Comparison of ENCODE assay signal across 8 cellular contexts in the genomic region with DNA sequence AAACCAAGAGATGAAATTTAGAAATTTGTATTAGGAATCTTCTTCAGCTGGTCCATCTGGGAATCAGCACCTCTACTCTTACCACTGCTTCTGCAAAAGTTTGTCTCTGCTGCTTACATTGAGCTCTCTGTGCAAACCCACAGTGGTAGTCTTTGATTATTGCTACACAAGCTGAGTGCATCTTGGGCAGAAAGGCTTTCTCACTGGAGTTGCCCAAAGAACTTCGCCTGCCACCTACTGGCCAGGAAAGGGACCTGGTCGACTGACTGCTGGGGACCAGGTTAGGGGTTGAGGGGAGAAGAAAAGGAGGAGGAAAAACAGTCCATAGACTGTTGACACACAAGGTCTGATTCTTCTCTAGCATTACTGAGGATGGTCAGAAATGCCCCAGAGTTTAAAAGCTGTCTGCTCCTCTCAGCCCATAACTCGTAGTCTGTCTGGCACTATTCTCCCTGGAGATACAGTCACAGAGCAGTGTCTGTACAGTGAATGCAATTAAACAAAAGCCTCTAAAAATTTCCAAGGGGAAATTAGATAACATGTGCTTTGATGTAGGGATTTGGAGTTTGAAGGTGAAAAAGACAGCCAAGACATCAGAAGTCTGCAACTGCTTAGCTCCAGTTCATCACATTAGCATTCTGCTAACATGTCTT.
DNase-seq lines count a peak whose midpoint lies in the region; ATAC-seq, FAIRE-seq and TF ChIP-seq lines count a peak whose summit lies in the region.

No MANE protein-coding gene starts in this region.

- H3K27ac Mint-ChIP-seq in HFFc6 (no peak overlapping the region), WTC11 (no peak overlapping the region)
- no peak overlapping the region for H3K27ac Mint-ChIP-seq in naive thymus-derived CD8-positive, alpha-beta T cell

- H3K27me3 ChIP-seq in MG63 (no peaks in the 10 kb centered on the region), dorsolateral prefrontal cortex (no peaks in the 10 kb centered on the region)

- H3K9me3 ChIP-seq in A549 (no peaks in the 10 kb centered on the region), MG63 (no peaks in the 10 kb centered on the region)

- CTCF ChIA-PET in A549 (lab: Yijun Ruan, JAX) (interaction anchor here (0.6 to 4.4 kb wide), 18 partner anchors 11 to 830 kb away, joined by 3 to 64 read pairs (median 4); no protein-coding TSS in a partner anchor), WTC11 (lab: Charles Lee) (interaction anchor here (0.5 to 1.9 kb wide), 32 partner anchors 9 to 1574 kb away, joined by 3 to 23 read pairs (median 4); no protein-coding TSS in a partner anchor)

- no peak overlapping the region for H3K4me3 Mint-ChIP-seq in HFFc6
- H3K4me3 Mint-ChIP-seq in WTC11, result no peak overlapping the region
- no peak overlapping the region for H3K4me3 Mint-ChIP-seq in naive thymus-derived CD8-positive, alpha-beta T cell

- H3K36me3 Mint-ChIP-seq in HFFc6 (ENCODE audit: low read depth) (no peaks in the 10 kb centered on the region), WTC11 (peaks cover 3% of the 10 kb centered on the region)
- H3K36me3 Mint-ChIP-seq in naive thymus-derived CD8-positive, alpha-beta T cell, result no peaks in the 10 kb centered on the region

- peaks cover 18% of the 10 kb centered on the region for H3K4me1 ChIP-seq in A549

- H3K4me2 ChIP-seq in A549, result no peak overlapping the region

- DNase-seq in A549 (ENCODE audit: low read depth in 1 of 2, low spot score in 1 of 2), result peak; percentile 41 to 68
- DNase-seq in HFFc6, result peak; percentile 63
- DNase-seq in MG63, result peak; percentile 31
- peak; percentile 73 for DNase-seq in WTC11 (ENCODE audit: low spot score)
- peak in 2 of 10 donors; percentile 15 to 40 for DNase-seq in dorsolateral prefrontal cortex
- DNase-seq in naive thymus-derived CD8-positive, alpha-beta T cell, result peak in 9 of 10 donors; percentile 7 to 72 (median 35)
- DNase-seq in NCI-H510A treated with DMSO at 0.1 percent for 48 hours (lab: John Stamatoyannopoulos, UW), result no peak

- H3K9me3 Mint-ChIP-seq in HFFc6 (no peaks in the 10 kb centered on the region), WTC11 (peaks cover 10% of the 10 kb centered on the region)
- no peaks in the 10 kb centered on the region for H3K9me3 Mint-ChIP-seq in naive thymus-derived CD8-positive, alpha-beta T cell

- 28% methylated on average over 3 of the region's 3 CpGs for WGBS in A549 (ENCODE audit: missing lambda C conversion rate)

- TF ChIP-seq CTCF in A549 (IDR thresholded peaks at IDR 0.05) (peak; percentile 65), GM12873 (IDR thresholded peaks at IDR 0.05; ENCODE audit: insufficient read depth, low read depth, low read length, missing control alignments) (peak; percentile 93), HFFc6 (IDR thresholded peaks at IDR 0.05) (peak; percentile 90), WTC11 (IDR thresholded peaks at IDR 0.05) (peak; percentile 68), dorsolateral prefrontal cortex (IDR thresholded peaks at IDR 0.05 in 54 of 56, conservative IDR thresholded peaks at IDR 0.05 in 2 of 56; ENCODE audit: low read depth in 1 of 56, partially characterized antibody in 56 of 56) (peak in 49 of 56 donors; percentile 15 to 65 (median 38))

- H3K4me3 ChIP-seq in A549, result no peak overlapping the region
- no peak overlapping the region for H3K4me3 ChIP-seq in MG63
- no peak overlapping the region for H3K4me3 ChIP-seq in dorsolateral prefrontal cortex

- no peaks in the 10 kb centered on the region for H3K36me3 ChIP-seq in MG63

- intact Hi-C loops in dorsolateral prefrontal cortex (cut with DNase I), result no loop called here

- TF ChIP-seq RAD21 in A549 (conservative IDR thresholded peaks at IDR 0.05 in 1 of 2, IDR thresholded peaks at IDR 0.05 in 1 of 2), result peak; percentile 63 to 75

- H3K27ac ChIP-seq in A549 (no peak overlapping the region), dorsolateral prefrontal cortex (no peak overlapping the region)

- FAIRE-seq in A549 (lab: Jason Lieb, UNC), result no peak

- no peak for TF ChIP-seq EP300 in A549 (IDR thresholded peaks at IDR 0.05)

- TF ChIP-seq POLR2A in A549 (IDR thresholded peaks at IDR 0.05; ENCODE audit: low read length), result no peak

- H3K4me1 Mint-ChIP-seq in HFFc6 (ENCODE audit: low read depth) (peaks cover 42% of the 10 kb centered on the region), WTC11 (peaks cover 15% of the 10 kb centered on the region)
- H3K4me1 Mint-ChIP-seq in naive thymus-derived CD8-positive, alpha-beta T cell, result peaks cover 0 to 5% (median 0%) of the 10 kb centered on the region in 4 donors

- ATAC-seq in A549 (peak; percentile 86 to 96), WTC11 (peak; percentile 98)
- ATAC-seq in naive thymus-derived CD8-positive, alpha-beta T cell, result peak; percentile 68 to 74

- POLR2A ChIA-PET in A549 (lab: Yijun Ruan, JAX), result no interaction called here
- POLR2A ChIA-PET in WTC11 (lab: Charles Lee), result no interaction called here
- POLR2A ChIA-PET in naive thymus-derived CD8-positive, alpha-beta T cell (lab: Charles Lee), result interaction anchor here (0.7 kb wide), 1 partner anchor 353 kb away, joined by 4 read pairs; no protein-coding TSS in a partner anchor

- H3K27me3 Mint-ChIP-seq in HFFc6 (ENCODE audit: insufficient read depth) (no peaks in the 10 kb centered on the region; the same call in none of the 2 replicates), WTC11 (ENCODE audit: low read depth) (no peaks in the 10 kb centered on the region)
- H3K27me3 Mint-ChIP-seq in naive thymus-derived CD8-positive, alpha-beta T cell, result peaks cover 0 to 4% (median 0%) of the 10 kb centered on the region in 5 donors

TF ChIP-seq in A549, 52 proteins besides CTCF, POLR2A, EP300 and RAD21:
- TF ChIP-seq ESRRA (IDR thresholded peaks at IDR 0.05; ENCODE audit: borderline replicate concordance, low read length), result no peak
- TF ChIP-seq SMC3 (IDR thresholded peaks at IDR 0.05), result peak; percentile 52
- no peak for TF ChIP-seq FOSL2 (IDR thresholded peaks at IDR 0.05)
- no peak for TF ChIP-seq FOSL2 (CRISPR knock-in tag; IDR thresholded peaks at IDR 0.05)
TF ChIP-seq in A549: peak in this region for 1.

TF ChIP-seq in WTC11, 78 proteins besides CTCF, POLR2A, EP300 and RAD21 (continues in another document):
- TF ChIP-seq, protein P1, sequence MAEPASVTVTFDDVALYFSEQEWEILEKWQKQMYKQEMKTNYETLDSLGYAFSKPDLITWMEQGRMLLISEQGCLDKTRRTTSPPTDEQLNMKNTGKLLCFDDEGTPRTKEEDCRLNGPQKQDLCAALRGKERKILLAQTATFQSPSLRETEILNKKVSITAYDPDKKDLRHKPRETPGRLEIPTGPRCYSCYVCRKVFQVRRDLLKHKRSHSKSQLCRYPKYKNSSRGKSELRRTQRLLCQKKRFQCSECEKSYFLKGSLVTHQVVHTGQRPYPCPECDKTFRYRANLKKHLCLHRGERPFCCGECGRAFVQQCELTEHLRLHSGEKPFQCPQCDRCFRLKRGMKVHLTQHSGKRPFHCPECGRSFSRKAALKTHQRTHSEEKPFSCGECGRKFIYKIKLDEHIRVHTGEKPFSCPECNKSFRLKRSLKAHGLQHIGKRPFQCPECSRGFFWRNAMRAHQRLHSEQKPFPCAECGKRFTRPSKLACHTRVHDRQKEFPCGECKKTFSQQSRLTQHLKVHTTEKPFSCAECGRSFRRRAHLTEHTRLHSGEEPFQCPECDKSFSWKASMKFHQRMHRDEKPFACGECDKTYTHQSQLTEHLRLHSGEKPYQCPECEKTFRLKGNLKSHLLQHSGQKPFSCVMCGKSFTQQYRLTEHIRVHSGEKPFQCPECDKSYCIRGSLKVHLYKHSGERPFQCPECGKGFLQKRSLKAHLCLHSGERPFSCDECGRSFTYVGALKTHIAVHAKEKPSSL (CRISPR knock-in tag; conservative IDR thresholded peaks at IDR 0.05), result no peak
- TF ChIP-seq IRF1 (CRISPR knock-in tag; IDR thresholded peaks at IDR 0.05) (no peak), GRHL2 (CRISPR knock-in tag; IDR thresholded peaks at IDR 0.05; ENCODE audit: insufficient replicate concordance, severe bottlenecking) (no peak), ATF1 (CRISPR knock-in tag; IDR thresholded peaks at IDR 0.05) (no peak), MYBL2 (CRISPR knock-in tag; IDR thresholded peaks at IDR 0.05) (no peak), CREM (CRISPR knock-in tag; IDR thresholded peaks at IDR 0.05) (no peak), RORB (CRISPR knock-in tag; IDR thresholded peaks at IDR 0.05) (no peak), SMAD3 (CRISPR knock-in tag; IDR thresholded peaks at IDR 0.05; ENCODE audit: borderline replicate concordance) (no peak), TEAD1 (CRISPR knock-in tag; IDR thresholded peaks at IDR 0.05) (no peak)
- TF ChIP-seq, protein P2, sequence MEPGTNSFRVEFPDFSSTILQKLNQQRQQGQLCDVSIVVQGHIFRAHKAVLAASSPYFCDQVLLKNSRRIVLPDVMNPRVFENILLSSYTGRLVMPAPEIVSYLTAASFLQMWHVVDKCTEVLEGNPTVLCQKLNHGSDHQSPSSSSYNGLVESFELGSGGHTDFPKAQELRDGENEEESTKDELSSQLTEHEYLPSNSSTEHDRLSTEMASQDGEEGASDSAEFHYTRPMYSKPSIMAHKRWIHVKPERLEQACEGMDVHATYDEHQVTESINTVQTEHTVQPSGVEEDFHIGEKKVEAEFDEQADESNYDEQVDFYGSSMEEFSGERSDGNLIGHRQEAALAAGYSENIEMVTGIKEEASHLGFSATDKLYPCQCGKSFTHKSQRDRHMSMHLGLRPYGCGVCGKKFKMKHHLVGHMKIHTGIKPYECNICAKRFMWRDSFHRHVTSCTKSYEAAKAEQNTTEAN (CRISPR knock-in tag; IDR thresholded peaks at IDR 0.05), result no peak
- TF ChIP-seq, protein P3, sequence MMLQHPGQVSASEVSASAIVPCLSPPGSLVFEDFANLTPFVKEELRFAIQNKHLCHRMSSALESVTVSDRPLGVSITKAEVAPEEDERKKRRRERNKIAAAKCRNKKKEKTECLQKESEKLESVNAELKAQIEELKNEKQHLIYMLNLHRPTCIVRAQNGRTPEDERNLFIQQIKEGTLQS (CRISPR knock-in tag; conservative IDR thresholded peaks at IDR 0.05), result no peak

Comparison
In these comparisons a context has a peak if more than half of its experiments do, and no peak if none do; other contexts are left out.
1. CTCF ChIP-seq: peak in every context shown above with its lines; median percentile 93 in GM12873; 90 in HFFc6; 68 in WTC11; 65 in A549; 38 in dorsolateral prefrontal cortex.
2. Of the 8 proteins assayed by ChIP-seq in both WTC11 and A549: peak only in WTC11: none; only in A549: none; in both: CTCF; in neither: 7.